Comparison of ENCODE assay signal across 25 cellular contexts in genomic region chr7:16598015-16598414, GRCh38. TPM values are rescaled to one million over a fixed set of nuclear protein-coding genes. Genes with fewer than 3 reads are reported as not detected.
DNase-seq lines count a peak whose midpoint lies in the region; ATAC-seq, FAIRE-seq and TF ChIP-seq lines count a peak whose summit lies in the region.
"Had no signal": no experiment of that assay in that cellular context is flagged by ENCODE, and none has a peak within 500 bp of the region (broad histone marks: within the 10 kb centered on the region; RNA-seq: fewer than 3 reads in every experiment).

No MANE protein-coding gene starts in this region.

- no peak for FAIRE-seq in HTR-8/SVneo (lab: Jason Lieb, UNC)
- FAIRE-seq: A549, D721Med, H54, K562 had no signal

- H3K4me1 Mint-ChIP-seq in endodermal cell (peaks cover 47% of the 10 kb centered on the region), nephron progenitor cell (peaks cover 22% of the 10 kb centered on the region)
- H3K4me1 Mint-ChIP-seq: CD14-positive monocyte; CD4-positive, alpha-beta memory T cell had no signal

- no peak overlapping the region for H3K9ac ChIP-seq in endodermal cell (ENCODE audit: extremely low read depth, low read length, poor library complexity, severe bottlenecking)
- H3K9ac ChIP-seq: BLaER1, GM23248 had no signal

- peak overlapping the region; percentile 44 for H3K27ac Mint-ChIP-seq in endodermal cell
- H3K27ac Mint-ChIP-seq in nephron progenitor cell, result peak overlapping the region; percentile 88
- H3K27ac Mint-ChIP-seq: HFFc6 had no signal

- TF ChIP-seq CTCF in cardiac muscle cell (IDR thresholded peaks at IDR 0.05; ENCODE audit: low read depth, low read length) (no peak), endodermal cell (conservative IDR thresholded peaks at IDR 0.05) (no peak), nephron progenitor cell (IDR thresholded peaks at IDR 0.05) (no peak)

- H3K36me3 ChIP-seq in cardiac muscle cell (peaks cover 33% of the 10 kb centered on the region), endodermal cell (ENCODE audit: control insufficient read depth, insufficient read depth, low read length) (peaks cover 34% of the 10 kb centered on the region)

- H3K27me3 Mint-ChIP-seq in endodermal cell (ENCODE audit: insufficient read depth) (no peaks in the 10 kb centered on the region), nephron progenitor cell (ENCODE audit: low read depth, poor library complexity) (no peaks in the 10 kb centered on the region)
- H3K27me3 Mint-ChIP-seq: CD4-positive, alpha-beta memory T cell had no signal

- H3K4me1 ChIP-seq in cardiac muscle cell (ENCODE audit: low read depth) (peaks cover 14% of the 10 kb centered on the region), endodermal cell (ENCODE audit: control insufficient read depth, insufficient read depth, low read length) (peaks cover 20% of the 10 kb centered on the region)
- H3K4me1 ChIP-seq: A549, BLaER1 had no signal

- ATAC-seq in Right ventricle myocardium superior (ENCODE audit: poor library complexity), result no peak
- no peak for ATAC-seq in GM21786 (IDR thresholded peaks at IDR 0.05; ENCODE audit: unreplicated experiment)
- ATAC-seq: A549, HCT116, K562 had no signal

- H3K27me3 ChIP-seq in cardiac muscle cell, result no peaks in the 10 kb centered on the region
- H3K27me3 ChIP-seq in endodermal cell (ENCODE audit: control insufficient read depth, insufficient read depth, low read length, poor library complexity, severe bottlenecking), result no peaks in the 10 kb centered on the region
- H3K27me3 ChIP-seq: BLaER1 had no signal

- no peaks in the 10 kb centered on the region for H3K9me3 ChIP-seq in cardiac muscle cell (ENCODE audit: low read depth)
- H3K9me3 ChIP-seq in endodermal cell (ENCODE audit: control insufficient read depth, low read length), result no peaks in the 10 kb centered on the region
- H3K9me3 ChIP-seq: A549, BLaER1 had no signal

- intact Hi-C loops in Right ventricle myocardium superior (cut with DNase I), result no loop called here

- H3K4me3 ChIP-seq in cardiac muscle cell (no peak overlapping the region), endodermal cell (ENCODE audit: low read length) (no peak overlapping the region)
- H3K4me3 ChIP-seq: A549, BLaER1, GM23248, K562 had no signal

- H3K27ac ChIP-seq in cardiac muscle cell (peak overlapping the region; percentile 36), endodermal cell (ENCODE audit: low read depth, low read length) (no peak overlapping the region)
- H3K27ac ChIP-seq: 22Rv1, A549, BLaER1, GM23248, HL-60 had no signal

- H3K36me3 Mint-ChIP-seq in endodermal cell (ENCODE audit: low read depth) (peaks cover 40% of the 10 kb centered on the region), nephron progenitor cell (ENCODE audit: low read depth) (peaks cover 44% of the 10 kb centered on the region)

- H3K4me3 Mint-ChIP-seq in endodermal cell, result no peak overlapping the region
- no peak overlapping the region for H3K4me3 Mint-ChIP-seq in nephron progenitor cell
- H3K4me3 Mint-ChIP-seq: CD14-positive monocyte; CD4-positive, alpha-beta memory T cell; HFFc6 had no signal

- WGBS in endodermal cell (ENCODE audit: insufficient coverage in 1 of 2, insufficient read length in 1 of 2), 2 experiments, result 60 to 100% methylated on average over 1 to 4 of the region's 4 CpGs

- H3K9me3 Mint-ChIP-seq in endodermal cell (no peaks in the 10 kb centered on the region), nephron progenitor cell (no peaks in the 10 kb centered on the region)
- H3K9me3 Mint-ChIP-seq: HFFc6 had no signal

- DNase-seq in cardiac muscle cell (ENCODE audit: low read depth in 1 of 2, low spot score in 1 of 2) (no peak), Right ventricle myocardium superior (no peak), endodermal cell (no peak), nephron progenitor cell (no peak), DMS114 treated with DMSO at 0.1 percent for 48 hours (lab: John Stamatoyannopoulos, UW; ENCODE audit: unreplicated experiment) (no peak), HTR-8/SVneo (ENCODE audit: insufficient read length, low spot score) (no peak)
- DNase-seq in stimulated activated CD8-positive, alpha-beta memory T cell treated with anti-CD3 and anti-CD28 coated beads, Interleukin-4, amount 100 ng/mL, for 48 hours, result no peak
- DNase-seq: AML-193; CD4-positive, alpha-beta memory T cell; DMS153; DMS79; GDM1; GM23248; HFFc6; IMR-90 had no signal

RNA-seq across cellular contexts. Expression of gene ANKMY2, which starts 47.5 kb away (rescaled TPM):
- total RNA-seq in cardiac muscle cell (36.7 and 54.1 TPM in 2 replicates), Right ventricle myocardium superior (21.5 TPM), endodermal cell (10 to 100 TPM; 37.7 to 73.4 TPM)
- 44.6 and 81.5 TPM in 2 replicates for polyA plus RNA-seq in cardiac muscle cell
- 31.6 TPM for polyA plus RNA-seq in endodermal cell (2013, experiment 1 of 2)
- 28.4 TPM for polyA plus RNA-seq in endodermal cell (2013, experiment 2 of 2)

RNA-seq across cellular contexts. Expression of gene BZW2, which starts 48.0 kb away (rescaled TPM):
- total RNA-seq in cardiac muscle cell (281 and 358 TPM in 2 replicates), Right ventricle myocardium superior (359 TPM), endodermal cell (10 to 100 TPM; 75.1 to 87.7 TPM)
- 236 and 421 TPM in 2 replicates for polyA plus RNA-seq in cardiac muscle cell
- polyA plus RNA-seq in endodermal cell (2013, experiment 1 of 2), result 129 TPM
- polyA plus RNA-seq in endodermal cell (2013, experiment 2 of 2), result 117 TPM
